In genomic region chr10:36073796-36074345, GRCh38 we compare ENCODE assay signal across 28 cellular contexts.
"Had no signal": no experiment of that assay in that cellular context is flagged by ENCODE, and none has a peak within 500 bp of the region (broad histone marks: within the 10 kb centered on the region; RNA-seq: fewer than 3 reads in every experiment).

No MANE protein-coding gene starts in this region.

- H3K36me3 ChIP-seq: left ventricle myocardium inferior, pancreas, prostate gland, stomach, thyroid gland, transverse colon, upper lobe of right lung, uterus had no signal

- H3K36me3 Mint-ChIP-seq: immature natural killer cell; memory B cell; natural killer cell; stimulated activated naive B cell treated with anti-CD40 and anti-IgM and Interleukin-4, amounts not matched to agents 10 μg/mL and 1 μg/mL and 100 μg/mL, for 72 hours had no signal

- H3K4me1 Mint-ChIP-seq: immature natural killer cell; memory B cell; natural killer cell; stimulated activated naive B cell treated with anti-CD40 and anti-IgM and Interleukin-4, amounts not matched to agents 10 μg/mL and 1 μg/mL and 100 μg/mL, for 72 hours had no signal

- H3K27me3 ChIP-seq: pancreas, stomach, testis, thyroid gland, transverse colon, upper lobe of right lung, uterus had no signal

- H3K4me1 ChIP-seq: left ventricle myocardium inferior, pancreas, prostate gland, stomach, testis, thyroid gland, transverse colon, upper lobe of right lung, uterus had no signal

- H3K4me3 ChIP-seq: left ventricle myocardium inferior, lung, pancreas, prostate gland, skin epidermis, stomach, testis, thyroid gland, transverse colon, upper lobe of right lung, uterus had no signal

- DNase-seq: hypothalamus; immature natural killer cell; kidney; left colon; left ventricle myocardium inferior; natural killer cell; nephron progenitor cell; pancreas; posterior cingulate gyrus; retina; right cardiac atrium; stimulated activated CD4-positive, alpha-beta T cell treated with anti-CD3 and anti-CD28 coated beads, Interleukin-12 subunit alpha, Interleukin-12 subunit beta, amount 100 ng/mL, for 4 hours; stimulated activated CD4-positive, alpha-beta T cell treated with anti-CD3 and anti-CD28 coated beads, Interleukin-15, amount 100 ng/mL, for 24 hours; stimulated activated CD4-positive, alpha-beta T cell treated with anti-CD3 and anti-CD28 coated beads, Interleukin-2, amount 100 ng/mL, for 24 hours; stimulated activated CD4-positive, alpha-beta T cell treated with anti-CD3 and anti-CD28 coated beads, Interleukin-4, amount 100 ng/mL, for 1 hour; stimulated activated naive B cell treated with anti-CD40 and anti-IgM and Interleukin-4, amounts not matched to agents 10 μg/mL and 1 μg/mL and 100 μg/mL, for 72 hours; stimulated activated naive CD8-positive, alpha-beta T cell treated with anti-CD3 and anti-CD28 coated beads, Interleukin-15, Interleukin-2, amounts not matched to agents 100 U/mL and 50 U/mL, for 24 hours; stomach; testis; thyroid gland; transverse colon; upper lobe of right lung; uterus had no signal

- H3K27ac ChIP-seq: left ventricle myocardium inferior, pancreas, prostate gland, skin epidermis, stomach, testis, thyroid gland, transverse colon, upper lobe of right lung, uterus had no signal

- ATAC-seq: left colon; natural killer cell; pancreas; right cardiac atrium; sciatic nerve; stimulated activated naive B cell treated with anti-CD40 and anti-IgM and Interleukin-4, amounts not matched to agents 10 μg/mL and 1 μg/mL and 100 μg/mL, for 72 hours; stimulated activated naive CD8-positive, alpha-beta T cell treated with anti-CD3 and anti-CD28 coated beads, Interleukin-15, Interleukin-2, amounts not matched to agents 100 U/mL and 50 U/mL, for 24 hours; upper lobe of right lung had no signal

- H3K27ac Mint-ChIP-seq: immature natural killer cell; memory B cell; natural killer cell; nephron progenitor cell; stimulated activated naive B cell treated with anti-CD40 and anti-IgM and Interleukin-4, amounts not matched to agents 10 μg/mL and 1 μg/mL and 100 μg/mL, for 72 hours had no signal

- H3K27me3 Mint-ChIP-seq: memory B cell; stimulated activated naive B cell treated with anti-CD40 and anti-IgM and Interleukin-4, amounts not matched to agents 10 μg/mL and 1 μg/mL and 100 μg/mL, for 72 hours had no signal

- H3K9me3 ChIP-seq: pancreas, prostate gland, stomach, testis, thyroid gland, transverse colon, upper lobe of right lung, uterus had no signal

- H3K9me3 Mint-ChIP-seq: memory B cell; stimulated activated naive B cell treated with anti-CD40 and anti-IgM and Interleukin-4, amounts not matched to agents 10 μg/mL and 1 μg/mL and 100 μg/mL, for 72 hours had no signal

- H3K4me3 Mint-ChIP-seq: immature natural killer cell; memory B cell; natural killer cell; nephron progenitor cell; stimulated activated naive B cell treated with anti-CD40 and anti-IgM and Interleukin-4, amounts not matched to agents 10 μg/mL and 1 μg/mL and 100 μg/mL, for 72 hours had no signal
